In genomic region chr12:76698316-76698715, GRCh38 we compare ENCODE assay signal across 30 cellular contexts.
A peak's percentile ranks its signal among the peaks of the same experiment; 100 is the strongest.
DNase-seq lines count a peak whose midpoint lies in the region; ATAC-seq, FAIRE-seq and TF ChIP-seq lines count a peak whose summit lies in the region.
"Had no signal": no experiment of that assay in that cellular context is flagged by ENCODE, and none has a peak within 500 bp of the region (broad histone marks: within the 10 kb centered on the region; RNA-seq: fewer than 3 reads in every experiment).

No MANE protein-coding gene starts in this region.

- no peak overlapping the region for H3K56ac ChIP-seq in IMR-90 (ENCODE audit: extremely low read depth, insufficient read depth, low read length)

- no peak overlapping the region for H4K5ac ChIP-seq in IMR-90 (ENCODE audit: low read depth, low read length)

- 0 out of 2 replicates have a peak overlapping the region, but pooled peaks have one; percentile 19 for H3K27ac ChIP-seq in BLaER1
- H3K27ac ChIP-seq in IMR-90 (ENCODE audit: insufficient read depth, low read length): no peak overlapping the region
- H3K27ac ChIP-seq: HL-60, left ventricle myocardium inferior, neutrophil, prostate gland, sigmoid colon, tibial artery, vagina had no signal

- H3K4me1 ChIP-seq in BLaER1 (peaks cover 67% of the 10 kb centered on the region), IMR-90 (ENCODE audit: control insufficient read depth, insufficient read depth, low read length) (peaks cover 2% of the 10 kb centered on the region)
- H3K4me1 ChIP-seq: left ventricle myocardium inferior, prostate gland, tibial artery, vagina had no signal

- H2BK120ac ChIP-seq in IMR-90 (ENCODE audit: low read depth, low read length): peak overlapping the region; percentile 16; the same call in 1 of the 2 replicates

- no CpG with 5 or more reads among the region's 1 CpG for WGBS in IMR-90 (ENCODE audit: extremely low coverage in 2 of 2, insufficient read length in 1 of 2), 2 experiments

- peak overlapping the region; percentile 67 for H3K4me2 ChIP-seq in BLaER1
- no peak overlapping the region for H3K4me2 ChIP-seq in IMR-90 (ENCODE audit: low read depth, low read length)

- H2BK20ac ChIP-seq in IMR-90 (ENCODE audit: low read depth, low read length): no peak overlapping the region; the same call in 1 of the 2 replicates

- no TSS peak for BruUV-seq in IMR-90 (replicated peaks; lab: Mats Ljungman, UMichigan)

- no peak overlapping the region for H2AK9ac ChIP-seq in IMR-90 (replicated peaks; ENCODE audit: low read depth, low read length, poor library complexity)

- H3K4me3 ChIP-seq in BLaER1: no peak overlapping the region
- H3K4me3 ChIP-seq in IMR-90 (ENCODE audit: insufficient read depth, low read depth, low read length): no peak overlapping the region
- H3K4me3 ChIP-seq in bronchial epithelial cell (ENCODE audit: low read depth, low read length): no peak overlapping the region
- H3K4me3 ChIP-seq: left ventricle myocardium inferior, prostate gland, sigmoid colon, tibial artery, vagina had no signal

- TF ChIP-seq RAD21 in IMR-90 (IDR thresholded peaks at IDR 0.05; ENCODE audit: low read length): no peak

- TF ChIP-seq CTCF in IMR-90 (conservative IDR thresholded peaks at IDR 0.05; ENCODE audit: low read depth, low read length) (no peak), bronchial epithelial cell (IDR thresholded peaks at IDR 0.05; ENCODE audit: insufficient read depth, low read length, severe bottlenecking) (no peak), GM10248 (IDR thresholded peaks at IDR 0.05; ENCODE audit: control extremely low read depth, extremely low read depth, low read depth, missing control alignments) (no peak)

- no peak overlapping the region for H2BK5ac ChIP-seq in IMR-90 (ENCODE audit: low read depth, low read length, poor library complexity, severe bottlenecking)

- H4K91ac ChIP-seq in IMR-90 (ENCODE audit: insufficient read depth, low read depth, low read length): no peak overlapping the region

- peak overlapping the region; percentile 57; the same call in 1 of the 2 replicates for H2AK5ac ChIP-seq in IMR-90 (ENCODE audit: low read depth, low read length)

- ATAC-seq in IMR-90 (ENCODE audit: low read depth): peak; percentile 48; the same call in 1 of the 2 replicates
- ATAC-seq in GM18861 (IDR thresholded peaks at IDR 0.05; ENCODE audit: unreplicated experiment): no peak
- ATAC-seq in HG02981 (IDR thresholded peaks at IDR 0.05; ENCODE audit: unreplicated experiment): no peak
- ATAC-seq: activated CD8-positive, alpha-beta memory T cell treated with anti-CD3 and anti-CD28 coated beads, Interleukin-2, amount 10 ng/mL, durations not matched to agents 7 days and 5 days; activated T-cell treated with anti-CD3 and anti-CD28 coated beads, Interleukin-2, amount 50 U/mL, for 72 hours; Right ventricle myocardium inferior had no signal

- no peak overlapping the region for H3K4ac ChIP-seq in IMR-90 (ENCODE audit: low read depth, low read length)

- no peak for TF ChIP-seq POLR2A in IMR-90 (IDR thresholded peaks at IDR 0.05; ENCODE audit: low read depth, low read length)

- H3K9me3 ChIP-seq in BLaER1 (no peaks in the 10 kb centered on the region), IMR-90 (ENCODE audit: control insufficient read depth, insufficient read depth, low read length) (no peaks in the 10 kb centered on the region)
- H3K9me3 ChIP-seq: left ventricle myocardium inferior, neutrophil, prostate gland, sigmoid colon, tibial artery, vagina had no signal

- POLR2A ChIA-PET in IMR-90 (lab: Charles Lee; ENCODE audit: unreplicated experiment): no interaction called here
- POLR2A ChIA-PET in GM10248 (lab: Yijun Ruan, JAX): no interaction called here

- no peak for FAIRE-seq in bronchial epithelial cell (lab: Jason Lieb, UNC)

- no peak overlapping the region for H2AFZ ChIP-seq in IMR-90 (replicated peaks; ENCODE audit: low read length, poor library complexity)

- H3K27me3 ChIP-seq in BLaER1 (no peaks in the 10 kb centered on the region), IMR-90 (ENCODE audit: control insufficient read depth, insufficient read depth, low read length) (no peaks in the 10 kb centered on the region), bronchial epithelial cell (ENCODE audit: control insufficient read depth, insufficient read depth, low read length) (no peaks in the 10 kb centered on the region)
- H3K27me3 ChIP-seq: neutrophil, sigmoid colon, tibial artery, vagina had no signal

- peak overlapping the region; percentile 22; the same call in 1 of the 3 replicates for H2BK15ac ChIP-seq in IMR-90 (ENCODE audit: low read depth, low read length)

- in situ Hi-C loops in IMR-90 (cut with MboI; ENCODE audit: low sequenced_read_pairs): no loop called here

- 0 out of 4 replicates have a peak overlapping the region, but pooled peaks have one; percentile 10 to 32 for H4K8ac ChIP-seq in IMR-90 (ENCODE audit: low read depth in 2 of 2, low read length in 2 of 2)

- CTCF ChIA-PET in IMR-90 (lab: Yijun Ruan, JAX) (no interaction called here), GM10248 (lab: Yijun Ruan, JAX) (interaction anchor here (1.9 to 2.8 kb wide), 2 partner anchors 9 to 14 kb away, joined by 4 to 10 read pairs; no protein-coding TSS in a partner anchor)

- H3K9ac ChIP-seq in BLaER1 (no peak overlapping the region), IMR-90 (ENCODE audit: low read depth, low read length) (no peak overlapping the region)

- dilution Hi-C loops in IMR-90 (cut with HindIII; ENCODE audit: low sequenced_read_pairs, unreplicated experiment): no loop called here

- no peaks in the 10 kb centered on the region for H3K79me1 ChIP-seq in IMR-90 (ENCODE audit: low read depth in 1 of 2, low read length in 2 of 2)

- no peaks in the 10 kb centered on the region for H3K36me3 ChIP-seq in BLaER1
- no peaks in the 10 kb centered on the region for H3K36me3 ChIP-seq in IMR-90 (ENCODE audit: control insufficient read depth, insufficient read depth, low read length)
- H3K36me3 ChIP-seq in bronchial epithelial cell (ENCODE audit: control insufficient read depth, insufficient read depth, low read length): no peaks in the 10 kb centered on the region
- H3K36me3 ChIP-seq: left ventricle myocardium inferior, neutrophil, prostate gland, sigmoid colon, tibial artery, vagina had no signal

- H3K9me1 ChIP-seq in IMR-90 (ENCODE audit: insufficient read depth, low read length): peaks cover 6% of the 10 kb centered on the region; the same call in 1 of the 2 replicates

- H4K20me1 ChIP-seq in BLaER1 (no peaks in the 10 kb centered on the region), IMR-90 (ENCODE audit: insufficient read depth, low read length) (no peaks in the 10 kb centered on the region)

- H3K23ac ChIP-seq in IMR-90 (ENCODE audit: low read depth, low read length): no peak overlapping the region

- H3K18ac ChIP-seq in IMR-90 (ENCODE audit: low read depth, low read length): no peak overlapping the region

- DNase-seq in IMR-90: peak; percentile 62
- peak; percentile 34 for DNase-seq in bronchial epithelial cell (ENCODE audit: low read depth)
- peak; percentile 30 for DNase-seq in kidney tubule cell (ENCODE audit: low spot score)
- DNase-seq in COLO829 (ENCODE audit: low spot score): no peak
- no peak for DNase-seq in GM10248 (ENCODE audit: extremely low spot score)
- DNase-seq: activated CD4-positive, alpha-beta T cell treated with anti-CD3 and anti-CD28 coated beads, Interleukin-2, amount 50 U/mL, for 4 hours; activated CD8-positive, alpha-beta memory T cell treated with anti-CD3 and anti-CD28 coated beads, Interleukin-2, amount 10 ng/mL, durations not matched to agents 7 days and 5 days; activated naive CD4-positive, alpha-beta T cell; activated T-cell treated with anti-CD3 and anti-CD28 coated beads, Interleukin-2, amount 50 U/mL, for 72 hours; amniotic stem cell; CD4-positive, alpha-beta T cell; effector CD4-positive, alpha-beta T cell; glutamatergic neuron; GOT3; Karpas-422; left ventricle myocardium inferior; NCI-H1436; NCI-H226; sigmoid colon; stimulated activated CD4-positive, alpha-beta T cell treated with anti-CD3 and anti-CD28 coated beads, Interleukin-4, amount 100 ng/mL, for 24 hours; T-helper 2 cell; tibial artery had no signal

- intact Hi-C loops in IMR-90 (cut with micrococcal nuclease): no loop called here

- H3K14ac ChIP-seq in IMR-90 (replicated peaks; ENCODE audit: low read depth, low read length): no peak overlapping the region

TF ChIP-seq in IMR-90, 13 proteins besides CTCF, POLR2A, EP300 and RAD21:
- TF ChIP-seq CHD1 (IDR thresholded peaks at IDR 0.05; ENCODE audit: low read depth, low read length) (no peak), FOS (IDR thresholded peaks at IDR 0.05; ENCODE audit: low read depth, low read length) (0 out of 2 replicates have a peak, but pooled peaks have one; percentile 28)

Comparison
In these comparisons a context has a peak if more than half of its experiments do, and no peak if none do; other contexts are left out.
1. DNase-seq: peak in IMR-90 (single experiment), bronchial epithelial cell (single experiment) and kidney tubule cell (single experiment); none in COLO829 (single experiment) and GM10248 (single experiment).